16 cellular contexts compared by ENCODE assay signal in the genomic region with DNA sequence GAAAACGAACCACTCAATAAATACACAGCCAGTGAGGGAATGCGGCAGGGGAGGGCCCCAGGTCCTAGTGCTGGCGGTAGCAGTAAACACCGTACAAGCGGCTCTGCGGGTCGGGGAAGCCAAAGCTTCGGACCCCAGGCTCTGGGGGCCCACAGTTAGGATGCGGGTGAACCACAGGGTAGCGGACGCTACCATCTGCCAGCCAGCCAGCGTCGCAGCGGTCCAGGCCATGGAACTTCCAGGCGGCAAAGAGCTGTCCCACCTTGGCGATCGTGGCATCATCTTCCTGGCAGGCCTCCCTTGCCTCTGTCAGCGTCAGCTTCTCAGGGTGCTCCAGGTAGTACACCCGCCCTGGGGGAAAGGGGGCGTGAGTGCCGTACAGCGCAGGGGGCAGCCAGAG.
"Had no signal": no experiment of that assay in that cellular context is flagged by ENCODE, and none has a peak within 500 bp of the region (broad histone marks: within the 10 kb centered on the region; RNA-seq: fewer than 3 reads in every experiment).

No MANE protein-coding gene starts in this region.

- H3K9me3 ChIP-seq: ascending aorta had no signal

- H3K4me3 ChIP-seq: ascending aorta, cardiac muscle cell had no signal

- DNase-seq: activated CD4-positive, alpha-beta T cell treated with anti-CD3 and anti-CD28 coated beads for 1 hour; activated CD4-positive, CD25-positive, alpha-beta regulatory T cell; activated CD8-positive, alpha-beta memory T cell treated with anti-CD3 and anti-CD28 coated beads for 24 hours; activated CD8-positive, alpha-beta memory T cell treated with anti-CD3 and anti-CD28 coated beads, Interleukin-2, amount 10 ng/mL, durations not matched to agents 7 days and 5 days; activated CD8-positive, alpha-beta memory T cell treated with anti-CD3 and anti-CD28 coated beads, Interleukin-2, amount 50 U/mL, for 48 hours; activated CD8-positive, alpha-beta T cell treated with anti-CD3 and anti-CD28 coated beads, Interleukin-2, amount 10 ng/mL, durations not matched to agents 7 days and 5 days; activated effector memory CD4-positive, alpha-beta T cell treated with Interleukin-2 at 50 U/mL for 16 hours; activated gamma-delta T cell; activated naive CD8-positive, alpha-beta T cell treated with anti-CD3 and anti-CD28 coated beads, Interleukin-2, amount 10 ng/mL, durations not matched to agents 7 days and 5 days; cerebellar nuclear complex; T-helper 9 cell had no signal

- H3K27ac ChIP-seq: ascending aorta, cardiac muscle cell, VCaP had no signal

- FAIRE-seq: bronchial epithelial cell, TTC549 had no signal

- H3K27me3 ChIP-seq: ascending aorta, cardiac muscle cell had no signal

- H3K36me3 ChIP-seq: cardiac muscle cell had no signal
